23 cellular contexts compared by ENCODE assay signal in the genomic region with DNA sequence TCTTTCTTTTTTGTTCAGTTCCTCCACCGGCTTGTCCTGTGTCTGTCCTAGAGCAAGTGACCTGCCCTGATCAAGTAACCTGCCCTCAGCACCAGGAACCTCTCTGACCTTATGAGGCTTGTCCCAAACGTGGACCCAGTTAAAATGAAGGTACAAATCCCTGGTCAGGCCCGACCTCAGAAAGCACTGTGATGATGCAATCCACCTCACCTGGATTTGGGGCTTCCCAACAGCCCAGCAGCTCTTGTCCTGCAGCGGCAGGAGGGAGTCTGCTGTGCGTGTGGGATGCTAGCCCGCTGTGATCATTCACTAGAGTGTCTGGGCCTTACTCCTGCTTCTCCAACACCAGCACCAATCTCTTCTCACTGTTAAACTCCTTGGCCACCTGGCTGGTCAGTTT. TPM values are rescaled to one million over a fixed set of nuclear protein-coding genes. Genes with fewer than 3 reads are reported as not detected.
"Had no signal": no experiment of that assay in that cellular context is flagged by ENCODE, and none has a peak within 500 bp of the region (broad histone marks: within the 10 kb centered on the region; RNA-seq: fewer than 3 reads in every experiment).

No MANE protein-coding gene starts in this region.

- H3K27me3 ChIP-seq: right atrium auricular region, tibial nerve, uterus had no signal

- ATAC-seq: natural killer cell; psoas muscle; sciatic nerve; stimulated activated effector memory CD8-positive, alpha-beta T cell treated with anti-CD3 and anti-CD28 coated beads, Interleukin-12 subunit alpha, Interleukin-12 subunit beta, amount 100 ng/mL, for 72 hours had no signal

- H3K4me3 ChIP-seq: hepatocyte, left ventricle myocardium inferior, lung, psoas muscle, right atrium auricular region, skin epidermis, tibial nerve, uterus had no signal

- H2AFZ ChIP-seq: hepatocyte, parathyroid adenoma had no signal

- H3K79me2 ChIP-seq: hepatocyte, parathyroid adenoma had no signal

- H3K27ac ChIP-seq: hepatocyte, left ventricle myocardium inferior, parathyroid adenoma, psoas muscle, right atrium auricular region, skin epidermis, tibial nerve, uterus had no signal

- H3K4me2 ChIP-seq: hepatocyte had no signal

- H3K36me3 ChIP-seq: left ventricle myocardium inferior, right atrium auricular region, tibial nerve, uterus had no signal

- H3K9ac ChIP-seq: parathyroid adenoma had no signal

- H3K4me1 ChIP-seq: psoas muscle, uterus had no signal

- DNase-seq: islet precursor cell; left ventricle myocardium inferior; mesendoderm; naive B cell; natural killer cell; nephron progenitor cell; nucleus accumbens; psoas muscle; stimulated activated CD4-positive, alpha-beta T cell treated with anti-CD3 and anti-CD28 coated beads, Interleukin-12 subunit alpha, Interleukin-12 subunit beta, amount 100 ng/mL, for 4 hours; stimulated activated CD4-positive, alpha-beta T cell treated with anti-CD3 and anti-CD28 coated beads, Interleukin-15, amount 100 ng/mL, for 24 hours; stimulated activated CD4-positive, alpha-beta T cell treated with anti-CD3 and anti-CD28 coated beads, Interleukin-2, amount 100 ng/mL, for 24 hours; stimulated activated CD4-positive, alpha-beta T cell treated with anti-CD3 and anti-CD28 coated beads, Interleukin-4, amount 100 ng/mL, for 1 hour; stimulated activated naive CD4-positive, alpha-beta T cell; uterus had no signal

- H3K9me3 ChIP-seq: left ventricle myocardium inferior, psoas muscle, right atrium auricular region, tibial nerve, uterus had no signal

RNA-seq across cellular contexts. Expression of a gene that starts 11.2 kb away (rescaled TPM):
- total RNA-seq: left ventricle myocardium inferior, mononuclear cell, natural killer cell had no signal
